20 cellular contexts compared by ENCODE assay signal in genomic region chr16:35562471-35562870, GRCh38.
"Had no signal": no experiment of that assay in that cellular context is flagged by ENCODE, and none has a peak within 500 bp of the region (broad histone marks: within the 10 kb centered on the region; RNA-seq: fewer than 3 reads in every experiment).

No MANE protein-coding gene starts in this region.

- H3K27me3 ChIP-seq: foreskin keratinocyte, hepatocyte, neutrophil, spleen, testis, tibial nerve, upper lobe of right lung, vagina had no signal

- H3K36me3 ChIP-seq: neutrophil, spleen, tibial nerve, upper lobe of right lung, vagina had no signal

- H3K9me3 ChIP-seq: neutrophil, testis, upper lobe of right lung, vagina had no signal

- DNase-seq: effector memory CD8-positive, alpha-beta T cell; foreskin keratinocyte; head of caudate nucleus; kidney glomerular epithelial cell; mammary epithelial cell; mucosa of descending colon; naive thymus-derived CD8-positive, alpha-beta T cell; spleen; stimulated activated CD4-positive, alpha-beta T cell treated with anti-CD3 and anti-CD28 coated beads, Interleukin-15, amount 100 ng/mL, for 24 hours; stimulated activated CD4-positive, alpha-beta T cell treated with anti-CD3 and anti-CD28 coated beads, Interleukin-1b, Interleukin-23, amount 100 ng/mL, for 48 hours; stimulated activated CD4-positive, alpha-beta T cell treated with anti-CD3 and anti-CD28 coated beads, Interleukin-4, amount 100 ng/mL, for 24 hours; testis; upper lobe of right lung had no signal

- H3K79me2 ChIP-seq: hepatocyte had no signal

- H3K4me1 ChIP-seq: foreskin keratinocyte, spleen, testis, tibial nerve, upper lobe of right lung, vagina had no signal

- H3K4me2 ChIP-seq: hepatocyte had no signal

- H3K4me3 ChIP-seq: hepatocyte, mucosa of descending colon, spleen, testis, tibial nerve, upper lobe of right lung, vagina had no signal

- H3K27ac ChIP-seq: foreskin keratinocyte, hepatocyte, neutrophil, spleen, testis, tibial nerve, upper lobe of right lung, vagina had no signal

- ATAC-seq: effector memory CD8-positive, alpha-beta T cell; foreskin keratinocyte; left lobe of liver; mucosa of descending colon; naive thymus-derived CD8-positive, alpha-beta T cell; sciatic nerve; stimulated activated memory B cell treated with anti-CD40 and anti-IgM and Interleukin-4, amounts not matched to agents 10 μg/mL and 1 μg/mL and 100 μg/mL, for 72 hours; upper lobe of right lung had no signal

- H2AFZ ChIP-seq: hepatocyte had no signal
